1 cellular context compared by ENCODE assay signal in the genomic region with DNA sequence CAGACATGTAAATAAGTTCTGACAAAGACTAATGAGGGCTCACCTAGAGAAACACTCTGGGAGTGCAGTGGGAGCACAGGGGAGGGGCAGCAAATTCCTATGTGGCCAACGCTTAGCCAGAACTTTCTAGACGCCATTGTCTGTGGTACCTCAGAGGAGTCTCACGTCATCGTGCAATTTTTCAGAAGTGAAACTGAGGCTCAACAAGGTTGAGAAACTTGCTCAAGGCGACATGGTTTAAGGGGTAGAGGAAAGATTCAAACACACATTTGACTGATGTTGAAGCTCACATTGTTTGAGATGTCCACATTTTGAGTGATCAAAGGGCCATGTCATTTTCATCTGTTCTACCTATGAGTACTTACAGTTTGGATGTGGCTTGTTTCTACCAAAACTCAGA.
TF ChIP-seq lines count a peak whose summit lies in the region.

No MANE protein-coding gene starts in this region.

TF ChIP-seq in GM12878, 131 proteins besides CTCF, POLR2A, EP300 and RAD21 (continued from another document):
- TF ChIP-seq, protein P1, sequence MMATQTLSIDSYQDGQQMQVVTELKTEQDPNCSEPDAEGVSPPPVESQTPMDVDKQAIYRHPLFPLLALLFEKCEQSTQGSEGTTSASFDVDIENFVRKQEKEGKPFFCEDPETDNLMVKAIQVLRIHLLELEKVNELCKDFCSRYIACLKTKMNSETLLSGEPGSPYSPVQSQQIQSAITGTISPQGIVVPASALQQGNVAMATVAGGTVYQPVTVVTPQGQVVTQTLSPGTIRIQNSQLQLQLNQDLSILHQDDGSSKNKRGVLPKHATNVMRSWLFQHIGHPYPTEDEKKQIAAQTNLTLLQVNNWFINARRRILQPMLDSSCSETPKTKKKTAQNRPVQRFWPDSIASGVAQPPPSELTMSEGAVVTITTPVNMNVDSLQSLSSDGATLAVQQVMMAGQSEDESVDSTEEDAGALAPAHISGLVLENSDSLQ (IDR thresholded peaks at IDR 0.05): no peak
- TF ChIP-seq POLR2AphosphoS5 (IDR thresholded peaks at IDR 0.05; ENCODE audit: low read length) (no peak), TCF3 (IDR thresholded peaks at IDR 0.05; ENCODE audit: borderline replicate concordance, insufficient read depth, low read depth, low read length) (no peak), NR2C1 (IDR thresholded peaks at IDR 0.05) (no peak), ETV6 (conservative IDR thresholded peaks at IDR 0.05 in 1 of 2, IDR thresholded peaks at IDR 0.05 in 1 of 2; ENCODE audit: borderline replicate concordance in 1 of 2, low read depth in 1 of 2) (no peak), SREBF2 (IDR thresholded peaks at IDR 0.05; ENCODE audit: low read length) (no peak), TBL1XR1 (IDR thresholded peaks at IDR 0.05; ENCODE audit: low read depth, low read length) (no peak)
TF ChIP-seq in GM12878: peak in this region for 0.
